ENCODE assay signal across 18 cellular contexts in the genomic region with DNA sequence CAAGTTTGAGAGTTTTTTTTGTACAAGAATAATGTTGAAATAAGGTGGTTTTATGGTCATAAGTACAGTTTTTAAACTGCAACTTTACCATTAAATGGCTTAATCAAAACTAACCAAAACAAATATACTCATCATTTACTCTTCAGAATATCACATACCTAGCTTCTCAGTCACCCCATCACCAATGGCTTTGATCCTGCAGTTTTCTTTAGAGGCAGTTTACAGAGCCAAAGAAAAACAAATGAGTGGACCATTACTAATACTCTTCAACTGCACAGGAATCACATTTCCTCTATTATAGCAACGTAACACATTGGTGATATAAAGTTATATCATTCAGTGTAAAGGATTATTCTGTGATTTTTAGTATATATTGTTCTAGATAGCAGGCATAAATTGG.
"Had no signal": no experiment of that assay in that cellular context is flagged by ENCODE, and none has a peak within 500 bp of the region (broad histone marks: within the 10 kb centered on the region; RNA-seq: fewer than 3 reads in every experiment).

No MANE protein-coding gene starts in this region.

- H3K9me3 Mint-ChIP-seq: activated naive CD4-positive, alpha-beta T cell treated with anti-CD3 and anti-CD28 coated beads, Interleukin-2, amount 50 U/mL, for 24 hours; stimulated activated naive CD8-positive, alpha-beta T cell treated with anti-CD3 and anti-CD28 coated beads, Interleukin-15, amount 100 ng/mL, for 72 hours had no signal

- H3K4me3 Mint-ChIP-seq: activated naive CD4-positive, alpha-beta T cell treated with anti-CD3 and anti-CD28 coated beads, Interleukin-2, amount 50 U/mL, for 24 hours; naive B cell; stimulated activated naive CD8-positive, alpha-beta T cell treated with anti-CD3 and anti-CD28 coated beads, Interleukin-15, amount 100 ng/mL, for 72 hours; T-helper 17 cell had no signal

- H3K36me3 ChIP-seq: upper lobe of right lung had no signal

- H3K9me3 ChIP-seq: testis, upper lobe of right lung had no signal

- ATAC-seq: left cardiac atrium; stimulated activated naive CD8-positive, alpha-beta T cell treated with anti-CD3 and anti-CD28 coated beads, Interleukin-15, amount 100 ng/mL, for 72 hours; T-helper 17 cell; upper lobe of right lung had no signal

- DNase-seq: activated CD4-positive, alpha-beta T cell treated with anti-CD3 and anti-CD28 coated beads, Interleukin-2, amount 50 U/mL, for 1 hour; amygdala; caudate nucleus; effector CD4-positive, alpha-beta T cell; left cardiac atrium; naive B cell; retina; stimulated activated CD4-positive, alpha-beta T cell treated with anti-CD3 and anti-CD28 coated beads, Interleukin-4, amount 100 ng/mL, for 4 hours; stimulated activated naive CD8-positive, alpha-beta T cell treated with anti-CD3 and anti-CD28 coated beads, Interleukin-15, amount 100 ng/mL, for 72 hours; T-helper 17 cell; testis; upper lobe of right lung had no signal

- H3K27me3 Mint-ChIP-seq: activated naive CD4-positive, alpha-beta T cell treated with anti-CD3 and anti-CD28 coated beads, Interleukin-2, amount 50 U/mL, for 24 hours; naive B cell; stimulated activated naive CD8-positive, alpha-beta T cell treated with anti-CD3 and anti-CD28 coated beads, Interleukin-15, amount 100 ng/mL, for 72 hours; T-helper 17 cell had no signal

- H3K36me3 Mint-ChIP-seq: activated naive CD4-positive, alpha-beta T cell treated with anti-CD3 and anti-CD28 coated beads, Interleukin-2, amount 50 U/mL, for 24 hours; naive B cell had no signal

- H3K4me3 ChIP-seq: coronary artery, hepatocyte, lung, skin epidermis, testis, upper lobe of right lung had no signal

- H3K27ac Mint-ChIP-seq: activated naive CD4-positive, alpha-beta T cell treated with anti-CD3 and anti-CD28 coated beads, Interleukin-2, amount 50 U/mL, for 24 hours; naive B cell; stimulated activated naive CD8-positive, alpha-beta T cell treated with anti-CD3 and anti-CD28 coated beads, Interleukin-15, amount 100 ng/mL, for 72 hours; T-helper 17 cell had no signal

- H3K9ac ChIP-seq: parathyroid adenoma had no signal

- H3K4me1 Mint-ChIP-seq: activated naive CD4-positive, alpha-beta T cell treated with anti-CD3 and anti-CD28 coated beads, Interleukin-2, amount 50 U/mL, for 24 hours; naive B cell; stimulated activated naive CD8-positive, alpha-beta T cell treated with anti-CD3 and anti-CD28 coated beads, Interleukin-15, amount 100 ng/mL, for 72 hours; T-helper 17 cell had no signal

- H3K4me1 ChIP-seq: parathyroid adenoma, testis, upper lobe of right lung had no signal

- H3K27me3 ChIP-seq: hepatocyte, testis, upper lobe of right lung had no signal

- H3K27ac ChIP-seq: coronary artery, hepatocyte, parathyroid adenoma, skin epidermis, testis, upper lobe of right lung had no signal
